ENCODE assay signal across 8 cellular contexts in genomic region chr2:199955007-199955338, GRCh38. TPM values are rescaled to one million over a fixed set of nuclear protein-coding genes. Genes with fewer than 3 reads are reported as not detected.
DNase-seq lines count a peak whose midpoint lies in the region; ATAC-seq and TF ChIP-seq lines count a peak whose summit lies in the region.

No MANE protein-coding gene starts in this region.

- peak overlapping the region; percentile 95 for H3K4me3 ChIP-seq in BE2C (ENCODE audit: low read depth, low read length)
- H3K4me3 ChIP-seq in SJCRH30: peak overlapping the region; percentile 95
- H3K4me3 ChIP-seq in esophagus muscularis mucosa: peak overlapping the region; percentile 71 to 96 (median 84)
- peak overlapping the region; percentile 96 for H3K4me3 ChIP-seq in neuronal stem cell (ENCODE audit: low read length in 2 of 2)

- H3K4me1 ChIP-seq in BE2C: no peaks in the 10 kb centered on the region
- H3K4me1 ChIP-seq in SJCRH30: no peaks in the 10 kb centered on the region
- H3K4me1 ChIP-seq in esophagus muscularis mucosa: peaks cover 23 to 55% (median 48%) of the 10 kb centered on the region in 4 donors
- peaks cover 3 to 8% of the 10 kb centered on the region in 2 donors for H3K4me1 ChIP-seq in neuronal stem cell (ENCODE audit: control insufficient read depth in 2 of 2, insufficient read depth in 1 of 2, low read depth in 1 of 2, low read length in 2 of 2)

- no peak for TF ChIP-seq EP300 in esophagus muscularis mucosa (IDR thresholded peaks at IDR 0.05)

- peak overlapping the region; percentile 92 for H3K9ac ChIP-seq in neuronal stem cell (ENCODE audit: low read depth, low read length, poor library complexity)

- ATAC-seq in GM18870 (IDR thresholded peaks at IDR 0.05; ENCODE audit: unreplicated experiment) (peak; percentile 25), HG03064 (IDR thresholded peaks at IDR 0.05; ENCODE audit: low read depth, unreplicated experiment) (peak; percentile 44)

- H4K8ac ChIP-seq in neuronal stem cell (ENCODE audit: low read depth, low read length): no peak overlapping the region

- H3K36me3 ChIP-seq in BE2C: peaks cover 4% of the 10 kb centered on the region
- peaks cover 12% of the 10 kb centered on the region for H3K36me3 ChIP-seq in SJCRH30
- peaks cover 3 to 31% (median 12%) of the 10 kb centered on the region in 4 donors for H3K36me3 ChIP-seq in esophagus muscularis mucosa
- H3K36me3 ChIP-seq in neuronal stem cell (replicated peaks in 1 of 2; ENCODE audit: control insufficient read depth in 2 of 2, insufficient read depth in 2 of 2, low read length in 2 of 2): peaks cover 4 to 55% of the 10 kb centered on the region in 2 donors

- peak overlapping the region; percentile 87 for H3K23ac ChIP-seq in neuronal stem cell (ENCODE audit: low read depth, low read length, poor library complexity)

- no peak overlapping the region for H2BK12ac ChIP-seq in neuronal stem cell (ENCODE audit: low read length)

- no peak overlapping the region for H2BK120ac ChIP-seq in neuronal stem cell (ENCODE audit: low read depth, low read length)

- intact Hi-C loops in esophagus muscularis mucosa (cut with DNase I): no loop called here

- H2AFZ ChIP-seq in neuronal stem cell (ENCODE audit: low read length): peak overlapping the region; percentile 99

- H2AK5ac ChIP-seq in neuronal stem cell (ENCODE audit: low read depth, low read length): no peak overlapping the region

- H4K91ac ChIP-seq in neuronal stem cell (ENCODE audit: low read depth, low read length, poor library complexity): no peak overlapping the region

- H3K9me3 ChIP-seq in BE2C (no peaks in the 10 kb centered on the region), SJCRH30 (replicated peaks) (no peaks in the 10 kb centered on the region), esophagus muscularis mucosa (no peaks in the 10 kb centered on the region), neuronal stem cell (replicated peaks in 1 of 2; ENCODE audit: control insufficient read depth in 2 of 2, insufficient read depth in 1 of 2, low read depth in 1 of 2, low read length in 2 of 2) (no peaks in the 10 kb centered on the region)

- no peak overlapping the region for H3K14ac ChIP-seq in neuronal stem cell (ENCODE audit: low read length)

- H2BK15ac ChIP-seq in neuronal stem cell (ENCODE audit: low read length): peak overlapping the region; percentile 98

- H3K27me3 ChIP-seq in BE2C (no peaks in the 10 kb centered on the region), SJCRH30 (no peaks in the 10 kb centered on the region), esophagus muscularis mucosa (no peaks in the 10 kb centered on the region), neuronal stem cell (ENCODE audit: control insufficient read depth in 3 of 3, insufficient read depth in 3 of 3, low read depth in 1 of 3, low read length in 3 of 3) (peaks cover 0 to 2% (median 0%) of the 10 kb centered on the region in 3 experiments)

- no peak for DNase-seq in BE2C
- DNase-seq in SJCRH30: no peak
- no peak for DNase-seq in esophagus muscularis mucosa (ENCODE audit: extremely low spot score)
- DNase-seq in neuronal stem cell (ENCODE audit: low spot score): no peak
- DNase-seq in foreskin melanocyte: no peak
- DNase-seq in anterior cingulate cortex (lab: John Stamatoyannopoulos, UW): no peak

- H3K18ac ChIP-seq in neuronal stem cell (ENCODE audit: low read length): peak overlapping the region; percentile 99

- peaks cover 10% of the 10 kb centered on the region for H3K79me1 ChIP-seq in neuronal stem cell (ENCODE audit: low read depth, low read length)

- H3K27ac ChIP-seq in SJCRH30 (peak overlapping the region; percentile 85), esophagus muscularis mucosa (replicated peaks in 1 of 4) (peak overlapping the region; percentile 84 to 92 (median 90)), neuronal stem cell (replicated peaks; ENCODE audit: low read length) (peak overlapping the region; percentile 97)

- H3K4ac ChIP-seq in neuronal stem cell (ENCODE audit: low read length): no peak overlapping the region

- TF ChIP-seq POLR2A in esophagus muscularis mucosa (IDR thresholded peaks at IDR 0.05; ENCODE audit: low read depth): no peak

- TF ChIP-seq CTCF in BE2C (IDR thresholded peaks at IDR 0.05; ENCODE audit: low read depth, low read length) (no peak), esophagus muscularis mucosa (IDR thresholded peaks at IDR 0.05) (no peak)

- peak overlapping the region; percentile 98 for H2BK5ac ChIP-seq in neuronal stem cell (ENCODE audit: low read length)

- WGBS in esophagus muscularis mucosa: 0% methylated on average over 13 of the region's 13 CpGs
- WGBS in neuronal stem cell (ENCODE audit: extremely low coverage in 2 of 2, insufficient read length in 2 of 2, insufficient replicate concordance in 1 of 2), 2 donors: no CpG with 5 or more reads among the region's 13 CpGs

- H3K4me2 ChIP-seq in neuronal stem cell (ENCODE audit: insufficient read depth, low read length, poor library complexity, severe bottlenecking): peak overlapping the region; percentile 62

RNA-seq across cellular contexts. Expression of gene TYW5, which starts 0.3 kb away (rescaled TPM):
- 12.0 TPM for polyA plus RNA-seq in BE2C (2012; ENCODE audit: insufficient read depth, insufficient read length, low read depth)
- 9.8 and 11.8 TPM in 2 replicates for total RNA-seq in SJCRH30 (2014; rRNA removed; shearing (Covaris generic))
- total RNA-seq in esophagus muscularis mucosa: 1 to 10 TPM; 3.5 to 7.5 (median 4.3) TPM
- polyA plus RNA-seq in neuronal stem cell (2013, experiment 1 of 2): 5.3 TPM
- 6.0 TPM for polyA plus RNA-seq in neuronal stem cell (2013, experiment 2 of 2)

RNA-seq across cellular contexts. Expression of gene MAIP1, which starts 0.4 kb away (rescaled TPM):
- polyA plus RNA-seq in BE2C (2012; ENCODE audit: insufficient read depth, insufficient read length, low read depth): 47.9 TPM
- total RNA-seq in SJCRH30 (2014; rRNA removed; shearing (Covaris generic)): 26.9 and 31.1 TPM in 2 replicates
- 10 to 100 TPM in 3 of 4 donors, 1 to 10 TPM in 1; 8.3 to 28.1 (median 14.7) TPM for total RNA-seq in esophagus muscularis mucosa
- 13.9 TPM for polyA plus RNA-seq in neuronal stem cell (2013, experiment 1 of 2)
- 14.9 TPM for polyA plus RNA-seq in neuronal stem cell (2013, experiment 2 of 2)

RNA-seq across cellular contexts. Expression of gene C2orf69, which starts 43.9 kb away (rescaled TPM):
- 5.4 TPM for polyA plus RNA-seq in BE2C (2012; ENCODE audit: insufficient read depth, insufficient read length, low read depth)
- 19.4 and 20.7 TPM in 2 replicates for total RNA-seq in SJCRH30 (2014; rRNA removed; shearing (Covaris generic))
- 10 to 100 TPM; 10.4 to 15.0 (median 12.0) TPM for total RNA-seq in esophagus muscularis mucosa
- 17.5 TPM for polyA plus RNA-seq in neuronal stem cell (2013, experiment 1 of 2)
- 18.0 TPM for polyA plus RNA-seq in neuronal stem cell (2013, experiment 2 of 2)
